2 cellular contexts compared by ENCODE assay signal in genomic region chr7:2148189-2148588, GRCh38.
TF ChIP-seq lines count a peak whose summit lies in the region.

No MANE protein-coding gene starts in this region.

TF ChIP-seq in SK-N-SH treated with all-trans-retinoic acid at 6 μM for 48 hours, 23 proteins besides CTCF, POLR2A, EP300 and RAD21 (continued from another document):
- no peak for TF ChIP-seq CREB5 (CRISPR knock-in tag; IDR thresholded peaks at IDR 0.05; ENCODE audit: low read depth)
- TF ChIP-seq ZC3H10 (CRISPR knock-in tag; IDR thresholded peaks at IDR 0.05) = no peak
- no peak for TF ChIP-seq ZNF70 (CRISPR knock-in tag; IDR thresholded peaks at IDR 0.05)
- TF ChIP-seq, protein P1, sequence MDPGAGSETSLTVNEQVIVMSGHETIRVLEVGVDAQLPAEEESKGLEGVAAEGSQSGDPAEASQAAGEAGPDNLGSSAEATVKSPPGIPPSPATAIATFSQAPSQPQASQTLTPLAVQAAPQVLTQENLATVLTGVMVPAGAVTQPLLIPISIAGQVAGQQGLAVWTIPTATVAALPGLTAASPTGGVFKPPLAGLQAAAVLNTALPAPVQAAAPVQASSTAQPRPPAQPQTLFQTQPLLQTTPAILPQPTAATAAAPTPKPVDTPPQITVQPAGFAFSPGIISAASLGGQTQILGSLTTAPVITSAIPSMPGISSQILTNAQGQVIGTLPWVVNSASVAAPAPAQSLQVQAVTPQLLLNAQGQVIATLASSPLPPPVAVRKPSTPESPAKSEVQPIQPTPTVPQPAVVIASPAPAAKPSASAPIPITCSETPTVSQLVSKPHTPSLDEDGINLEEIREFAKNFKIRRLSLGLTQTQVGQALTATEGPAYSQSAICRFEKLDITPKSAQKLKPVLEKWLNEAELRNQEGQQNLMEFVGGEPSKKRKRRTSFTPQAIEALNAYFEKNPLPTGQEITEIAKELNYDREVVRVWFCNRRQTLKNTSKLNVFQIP (CRISPR knock-in tag; IDR thresholded peaks at IDR 0.05; ENCODE audit: borderline replicate concordance, low read depth) = no peak
- TF ChIP-seq CSDC2 (CRISPR knock-in tag; IDR thresholded peaks at IDR 0.05) = no peak

TF ChIP-seq in HCT116, 20 proteins besides CTCF, POLR2A, EP300 and RAD21:
- no peak for TF ChIP-seq REST (IDR thresholded peaks at IDR 0.05; ENCODE audit: low read depth)
- no peak for TF ChIP-seq JUND (IDR thresholded peaks at IDR 0.05)
- TF ChIP-seq FOSL1 (IDR thresholded peaks at IDR 0.05; ENCODE audit: low read depth) = no peak
- TF ChIP-seq CBX3 (IDR thresholded peaks at IDR 0.05; ENCODE audit: low read depth) = no peak
- TF ChIP-seq CEBPB (IDR thresholded peaks at IDR 0.05; ENCODE audit: low read depth) = no peak
